13 cellular contexts compared by ENCODE assay signal in the genomic region with DNA sequence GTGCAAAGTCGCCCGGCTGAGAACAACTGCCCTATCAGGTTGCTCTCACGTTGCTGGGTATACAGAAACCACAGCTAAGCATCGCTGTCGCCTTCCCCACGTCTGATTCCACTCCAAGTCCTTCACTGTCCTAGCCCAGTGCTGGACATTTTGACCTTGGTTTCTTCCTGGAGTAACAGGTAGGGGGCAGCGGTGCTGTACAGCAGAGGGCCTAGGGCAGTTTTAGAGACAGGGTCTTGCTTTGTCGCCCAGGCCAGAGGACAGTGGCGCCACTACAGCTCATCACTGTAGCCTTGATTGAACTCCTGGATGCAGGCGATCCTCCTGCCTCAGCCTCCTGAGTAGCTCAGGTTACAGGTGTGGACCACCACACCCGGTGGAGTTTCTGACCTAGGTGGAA. TPM values are rescaled to one million over a fixed set of nuclear protein-coding genes. Genes with fewer than 3 reads are reported as not detected.
DNase-seq lines count a peak whose midpoint lies in the region; ATAC-seq and TF ChIP-seq lines count a peak whose summit lies in the region.
"Had no signal": no experiment of that assay in that cellular context is flagged by ENCODE, and none has a peak within 500 bp of the region (broad histone marks: within the 10 kb centered on the region; RNA-seq: fewer than 3 reads in every experiment).

No MANE protein-coding gene starts in this region.

- H3K23ac ChIP-seq in neuronal stem cell (ENCODE audit: low read depth, low read length, poor library complexity): no peak overlapping the region

- no CpG with 5 or more reads among the region's 11 CpGs for whole genome bisulfite sequencing in neuronal stem cell (ENCODE audit: extremely low coverage in 2 of 2, insufficient read length in 2 of 2, insufficient replicate concordance in 1 of 2), 2 donors

- H3K4ac ChIP-seq in neuronal stem cell (ENCODE audit: low read length): no peak overlapping the region

- H3K18ac ChIP-seq in neuronal stem cell (ENCODE audit: low read length): no peak overlapping the region

- peaks cover 2 to 3% of the 10 kb centered on the region in 2 donors for H3K4me1 ChIP-seq in neuronal stem cell (ENCODE audit: control insufficient read depth in 2 of 2, insufficient read depth in 1 of 2, low read depth in 1 of 2, low read length in 2 of 2)
- H3K4me1 ChIP-seq in CD8-positive, alpha-beta T cell (ENCODE audit: insufficient read depth, low read length): no peaks in the 10 kb centered on the region

- no peaks in the 10 kb centered on the region for H3K9me3 ChIP-seq in neuronal stem cell (replicated peaks in 1 of 2; ENCODE audit: control insufficient read depth in 2 of 2, insufficient read depth in 1 of 2, low read depth in 1 of 2, low read length in 2 of 2)
- H3K9me3 ChIP-seq in CD8-positive, alpha-beta T cell (ENCODE audit: low read length): no peaks in the 10 kb centered on the region
- H3K9me3 ChIP-seq: thyroid gland had no signal

- H2BK15ac ChIP-seq in neuronal stem cell (ENCODE audit: low read length): no peak overlapping the region

- no peak overlapping the region for H4K8ac ChIP-seq in neuronal stem cell (ENCODE audit: low read depth, low read length)

- DNase-seq in DMS53 (lab: John Stamatoyannopoulos, UW): peak; percentile 53
- no peak for DNase-seq in DMS53 treated with DMSO at 0.1 percent for 48 hours (lab: John Stamatoyannopoulos, UW; ENCODE audit: unreplicated experiment)
- DNase-seq in NB4 (ENCODE audit: low read depth): peak; percentile 62
- DNase-seq in dorsolateral prefrontal cortex: no peak
- no peak for DNase-seq in neuronal stem cell (ENCODE audit: low spot score)
- no peak for DNase-seq in retina
- no peak for DNase-seq in CD8-positive, alpha-beta T cell
- DNase-seq: activated naive CD8-positive, alpha-beta T cell treated with anti-CD3 and anti-CD28 coated beads for 36 hours; stimulated activated CD4-positive, alpha-beta T cell treated with anti-CD3 and anti-CD28 coated beads, Interleukin-4, amount 100 ng/mL, for 24 hours; thyroid gland had no signal

- no peak for ATAC-seq in GM21737 (IDR thresholded peaks at IDR 0.05; ENCODE audit: unreplicated experiment)
- ATAC-seq in CD8-positive, alpha-beta T cell: no peak

- H2BK12ac ChIP-seq in neuronal stem cell (ENCODE audit: low read length): no peak overlapping the region

- H3K27ac ChIP-seq in dorsolateral prefrontal cortex (peak overlapping the region in 1 of 59 donors; percentile 10), neuronal stem cell (replicated peaks; ENCODE audit: low read length) (no peak overlapping the region)
- H3K27ac ChIP-seq in CD8-positive, alpha-beta T cell (ENCODE audit: low read depth, low read length): no peak overlapping the region
- H3K27ac ChIP-seq: thyroid gland had no signal

- H3K4me3 Mint-ChIP-seq in CD8-positive, alpha-beta T cell: no peak overlapping the region
- H3K4me3 Mint-ChIP-seq: activated naive CD8-positive, alpha-beta T cell treated with anti-CD3 and anti-CD28 coated beads for 36 hours had no signal

- no peak overlapping the region for H4K91ac ChIP-seq in neuronal stem cell (ENCODE audit: low read depth, low read length, poor library complexity)

- no peak overlapping the region for H3K9ac ChIP-seq in neuronal stem cell (ENCODE audit: low read depth, low read length, poor library complexity)

- peaks cover 4% of the 10 kb centered on the region for H3K79me1 ChIP-seq in neuronal stem cell (ENCODE audit: low read depth, low read length)

- no peaks in the 10 kb centered on the region for H3K27me3 Mint-ChIP-seq in CD8-positive, alpha-beta T cell (ENCODE audit: low read depth)
- H3K27me3 Mint-ChIP-seq: activated naive CD8-positive, alpha-beta T cell treated with anti-CD3 and anti-CD28 coated beads for 36 hours; IgD-negative memory B cell had no signal

- TF ChIP-seq CTCF in NB4 (IDR thresholded peaks at IDR 0.05; ENCODE audit: low read depth, low read length) (peak; percentile 64), dorsolateral prefrontal cortex (IDR thresholded peaks at IDR 0.05 in 54 of 56, conservative IDR thresholded peaks at IDR 0.05 in 2 of 56; ENCODE audit: low read depth in 1 of 56, partially characterized antibody in 56 of 56) (peak in 38 of 56 donors; percentile 8 to 53 (median 35))
- TF ChIP-seq CTCF in CD8-positive, alpha-beta T cell (IDR thresholded peaks at IDR 0.05): no peak

- no peaks in the 10 kb centered on the region for H3K9me3 Mint-ChIP-seq in CD8-positive, alpha-beta T cell
- H3K9me3 Mint-ChIP-seq: activated naive CD8-positive, alpha-beta T cell treated with anti-CD3 and anti-CD28 coated beads for 36 hours; IgD-negative memory B cell had no signal

- no peak overlapping the region for H2BK5ac ChIP-seq in neuronal stem cell (ENCODE audit: low read length)

- H3K36me3 Mint-ChIP-seq in CD8-positive, alpha-beta T cell: peaks cover 45% of the 10 kb centered on the region
- H3K36me3 Mint-ChIP-seq: IgD-negative memory B cell had no signal

- intact Hi-C loops in dorsolateral prefrontal cortex (cut with DNase I): no loop called here
- intact Hi-C loops in CD8-positive, alpha-beta T cell (cut with DNase I, micrococcal nuclease): no loop called here

- peak overlapping the region; percentile 17 for H3K14ac ChIP-seq in neuronal stem cell (ENCODE audit: low read length)

- H3K27me3 ChIP-seq in dorsolateral prefrontal cortex: no peaks in the 10 kb centered on the region
- peaks cover 0 to 3% (median 0%) of the 10 kb centered on the region in 3 experiments for H3K27me3 ChIP-seq in neuronal stem cell (ENCODE audit: control insufficient read depth in 3 of 3, insufficient read depth in 3 of 3, low read depth in 1 of 3, low read length in 3 of 3)
- H3K27me3 ChIP-seq in CD8-positive, alpha-beta T cell (ENCODE audit: insufficient read depth, low read length): no peaks in the 10 kb centered on the region
- H3K27me3 ChIP-seq: thyroid gland had no signal

- no peak overlapping the region for H2BK120ac ChIP-seq in neuronal stem cell (ENCODE audit: low read depth, low read length)

- no peak overlapping the region for H3K27ac Mint-ChIP-seq in CD8-positive, alpha-beta T cell
- H3K27ac Mint-ChIP-seq: IgD-negative memory B cell had no signal

- H3K36me3 ChIP-seq in neuronal stem cell (replicated peaks in 1 of 2; ENCODE audit: control insufficient read depth in 2 of 2, insufficient read depth in 2 of 2, low read length in 2 of 2): peaks cover 14 to 26% of the 10 kb centered on the region in 2 donors
- peaks cover 5% of the 10 kb centered on the region for H3K36me3 ChIP-seq in CD8-positive, alpha-beta T cell (ENCODE audit: insufficient read depth, low read length)

- H3K4me3 ChIP-seq in NB4 (ENCODE audit: low read depth, low read length) (no peak overlapping the region), dorsolateral prefrontal cortex (no peak overlapping the region), neuronal stem cell (ENCODE audit: low read length in 2 of 2) (no peak overlapping the region)
- no peak overlapping the region for H3K4me3 ChIP-seq in CD8-positive, alpha-beta T cell (ENCODE audit: low read depth, low read length)
- H3K4me3 ChIP-seq: thyroid gland had no signal

- H2AFZ ChIP-seq in neuronal stem cell (ENCODE audit: low read length): no peak overlapping the region

- no peak overlapping the region for H2AK5ac ChIP-seq in neuronal stem cell (ENCODE audit: low read depth, low read length)

- no peak for TF ChIP-seq POLR2A in NB4 (IDR thresholded peaks at IDR 0.05; ENCODE audit: extremely low read depth, insufficient read length)

- no peak overlapping the region for H3K4me2 ChIP-seq in neuronal stem cell (ENCODE audit: insufficient read depth, low read length, poor library complexity, severe bottlenecking)

- peaks cover 5% of the 10 kb centered on the region for H3K4me1 Mint-ChIP-seq in CD8-positive, alpha-beta T cell (ENCODE audit: low read depth)

- POLR2A ChIA-PET in CD8-positive, alpha-beta T cell (lab: Charles Lee): interaction anchor here (0.7 kb wide), 1 partner anchor 10 kb away, joined by 3 read pairs; a partner anchor contains a TSS

- CTCF ChIA-PET in CD8-positive, alpha-beta T cell (lab: Charles Lee): interaction anchor here (1.6 to 3.5 kb wide), 3 partner anchors 9 to 48 kb away, joined by 4 to 21 read pairs (median 9); a partner anchor contains a TSS

RNA-seq across cellular contexts. Expression of a gene that starts 2.6 kb away (rescaled TPM):
- total RNA-seq in dorsolateral prefrontal cortex: 10 to 100 TPM in 67 of 120 experiments, 1 to 10 TPM in 53; 4.4 to 39.9 (median 10.5) TPM
- polyA plus RNA-seq in neuronal stem cell (2013, experiment 1 of 2): 4.9 TPM
- polyA plus RNA-seq in neuronal stem cell (2013, experiment 2 of 2): 5.0 TPM
- 10 to 100 TPM in 1 of 2 experiments, 1 to 10 TPM in 1; 9.3 to 11.5 TPM for total RNA-seq in CD8-positive, alpha-beta T cell

RNA-seq across cellular contexts. Expression of a gene that starts 9.8 kb away (rescaled TPM):
- total RNA-seq in dorsolateral prefrontal cortex: 100 to 1,000 TPM; 134 to 359 (median 209) TPM
- 119 TPM for polyA plus RNA-seq in neuronal stem cell (2013, experiment 1 of 2)
- 104 TPM for polyA plus RNA-seq in neuronal stem cell (2013, experiment 2 of 2)
- total RNA-seq in CD8-positive, alpha-beta T cell: 10 to 100 TPM; 66.1 to 72.6 TPM

RNA-seq across cellular contexts. Expression of a gene that starts 17.1 kb away (rescaled TPM):
- total RNA-seq in dorsolateral prefrontal cortex: 10 to 100 TPM; 36.5 to 63.3 (median 50.0) TPM
- polyA plus RNA-seq in neuronal stem cell (2013, experiment 1 of 2): 54.4 TPM
- 55.8 TPM for polyA plus RNA-seq in neuronal stem cell (2013, experiment 2 of 2)
- total RNA-seq in CD8-positive, alpha-beta T cell: 10 to 100 TPM; 23.7 to 24.6 TPM

RNA-seq across cellular contexts. Expression of a gene that starts 17.7 kb away (rescaled TPM):
- 100 to 1,000 TPM in 12 of 120 experiments, 10 to 100 TPM in 108; 26.7 to 217 (median 56.2) TPM for total RNA-seq in dorsolateral prefrontal cortex
- polyA plus RNA-seq in neuronal stem cell (2013, experiment 1 of 2): 35.2 TPM
- polyA plus RNA-seq in neuronal stem cell (2013, experiment 2 of 2): 35.0 TPM
- total RNA-seq in CD8-positive, alpha-beta T cell: 1 to 10 TPM; 6.6 to 7.5 TPM

RNA-seq across cellular contexts. Expression of a gene that starts 34.2 kb away (rescaled TPM):
- total RNA-seq in dorsolateral prefrontal cortex: under 1 TPM in 3 of 120 experiments, not detected in 117; 0.25 to 0.69 (median 0.51) TPM
- polyA plus RNA-seq in neuronal stem cell (2013, experiment 1 of 2): not detected
- not detected for polyA plus RNA-seq in neuronal stem cell (2013, experiment 2 of 2)
- not detected for total RNA-seq in CD8-positive, alpha-beta T cell
- total RNA-seq: A673; activated naive CD8-positive, alpha-beta T cell treated with anti-CD3 and anti-CD28 coated beads for 36 hours; thyroid gland had no signal
- polyA plus RNA-seq: IgD-negative memory B cell had no signal

Comparison
In these comparisons a context has a peak if more than half of its experiments do, and no peak if none do; other contexts are left out.
1. DNase-seq: peak in DMS53 (single experiment) and NB4 (single experiment); none in DMS53 treated with DMSO at 0.1 percent for 48 hours (single experiment), dorsolateral prefrontal cortex (0 of 10), neuronal stem cell (single experiment), retina (single experiment) and CD8-positive, alpha-beta T cell (0 of 7).